8 cellular contexts compared by ENCODE assay signal in genomic region chr11:77473801-77474508, GRCh38. TPM values are rescaled to one million over a fixed set of nuclear protein-coding genes. Genes with fewer than 3 reads are reported as not detected.
DNase-seq lines count a peak whose midpoint lies in the region; ATAC-seq and TF ChIP-seq lines count a peak whose summit lies in the region.

Gene PAK1, minus strand, starts transcription at chr11:77474094. Its CDS starts 81,574 bp downstream, at chr11:77392520.

- DNase-seq in AG04449 (ENCODE audit: low read depth, low spot score) (no peak), NCI-H2227 treated with DMSO at 0.1 percent for 48 hours (lab: John Stamatoyannopoulos, UW) (peak; percentile 91), chondrocyte (ENCODE audit: low spot score) (no peak), kidney tubule cell (ENCODE audit: low spot score) (peak; percentile 92)
- peak; percentile 94 for DNase-seq in activated CD4-positive, alpha-beta T cell treated with anti-CD3 and anti-CD28 coated beads for 36 hours
- peak; percentile 74 to 80 for DNase-seq in stimulated activated CD4-positive, alpha-beta T cell treated with anti-CD3 and anti-CD28 coated beads, Interleukin-15, amount 100 ng/mL, for 48 hours (ENCODE audit: low read depth in 2 of 2)

- TF ChIP-seq CTCF in AG04449 (IDR thresholded peaks at IDR 0.05; ENCODE audit: insufficient read depth, low read length, missing control alignments) (peak; percentile 50), chondrocyte (IDR thresholded peaks at IDR 0.05) (peak; percentile 67)

- ATAC-seq in GM18873 (IDR thresholded peaks at IDR 0.05; ENCODE audit: low FRiP score, unreplicated experiment) = peak; percentile 48
- ATAC-seq in HG03139 (IDR thresholded peaks at IDR 0.05; ENCODE audit: unreplicated experiment) = peak; percentile 53
- ATAC-seq in activated CD4-positive, alpha-beta T cell treated with anti-CD3 and anti-CD28 coated beads for 36 hours = peak; percentile 75

- H3K4me1 Mint-ChIP-seq in activated CD4-positive, alpha-beta T cell treated with anti-CD3 and anti-CD28 coated beads for 36 hours = peaks cover 4% of the 10 kb centered on the region
- peaks cover 9% of the 10 kb centered on the region for H3K4me1 Mint-ChIP-seq in chondrocyte (ENCODE audit: low read depth)

- POLR2A ChIA-PET in AG04449 (lab: Yijun Ruan, JAX) = no interaction called here
- POLR2A ChIA-PET in activated CD4-positive, alpha-beta T cell treated with anti-CD3 and anti-CD28 coated beads for 36 hours (lab: Charles Lee) = no interaction called here

- no peaks in the 10 kb centered on the region for H3K36me3 Mint-ChIP-seq in activated CD4-positive, alpha-beta T cell treated with anti-CD3 and anti-CD28 coated beads for 36 hours (ENCODE audit: low read depth)
- H3K36me3 Mint-ChIP-seq in chondrocyte (ENCODE audit: low read depth) = no peaks in the 10 kb centered on the region

- H3K9me3 Mint-ChIP-seq in activated CD4-positive, alpha-beta T cell treated with anti-CD3 and anti-CD28 coated beads for 36 hours (ENCODE audit: low read depth) = no peaks in the 10 kb centered on the region
- H3K9me3 Mint-ChIP-seq in chondrocyte (ENCODE audit: low read depth) = no peaks in the 10 kb centered on the region

- peak within 1 kb of the TSS; percentile 75 for H3K4me3 Mint-ChIP-seq in activated CD4-positive, alpha-beta T cell treated with anti-CD3 and anti-CD28 coated beads for 36 hours
- H3K4me3 Mint-ChIP-seq in chondrocyte (ENCODE audit: unreplicated experiment) = peak within 1 kb of the TSS; percentile 79

- peak within 1 kb of the TSS; percentile 77 for H3K27ac Mint-ChIP-seq in activated CD4-positive, alpha-beta T cell treated with anti-CD3 and anti-CD28 coated beads for 36 hours
- peak within 1 kb of the TSS; percentile 89 for H3K27ac Mint-ChIP-seq in chondrocyte (ENCODE audit: unreplicated experiment)

- peaks cover 15% of the 10 kb centered on the region for H3K27me3 Mint-ChIP-seq in activated CD4-positive, alpha-beta T cell treated with anti-CD3 and anti-CD28 coated beads for 36 hours
- no peaks in the 10 kb centered on the region for H3K27me3 Mint-ChIP-seq in chondrocyte (ENCODE audit: low read depth)

- intact Hi-C loops in activated CD4-positive, alpha-beta T cell treated with anti-CD3 and anti-CD28 coated beads for 36 hours (cut with DNase I, micrococcal nuclease) = loop anchor here (1.0 to 10.0 kb wide), 6 partner anchors 62 to 663 kb away; partner anchors contain the start of genes ALG8 (in 1 of the 2), CLNS1A (in 1 of the 2) and INTS4 (in 1 of the 2)

- CTCF ChIA-PET in AG04449 (lab: Yijun Ruan, JAX) = interaction anchor here (1.0 to 1.5 kb wide), 4 partner anchors 9 to 145 kb away, joined by 3 to 9 read pairs (median 4); no protein-coding TSS in a partner anchor
- CTCF ChIA-PET in activated CD4-positive, alpha-beta T cell treated with anti-CD3 and anti-CD28 coated beads for 36 hours (lab: Charles Lee) = interaction anchor here (0.8 to 1.5 kb wide), 2 partner anchors 20 to 25 kb away, joined by 3 to 5 read pairs; no protein-coding TSS in a partner anchor

- peak within 1 kb of the TSS; percentile 60 for H3K4me3 ChIP-seq in AG04449 (ENCODE audit: low read depth, low read length)

RNA-seq across cellular contexts. Expression of gene PAK1, which starts in this region (rescaled TPM):
- total RNA-seq in activated CD4-positive, alpha-beta T cell treated with anti-CD3 and anti-CD28 coated beads for 36 hours = 10 to 100 TPM; 38.2 to 43.9 TPM
- 24.5 to 30.2 TPM (median 28.2 TPM) in 3 replicates for total RNA-seq in chondrocyte

Comparison
In these comparisons a context has a peak if more than half of its experiments do, and no peak if none do; other contexts are left out.
1. DNase-seq: peak in NCI-H2227 treated with DMSO at 0.1 percent for 48 hours (single experiment), activated CD4-positive, alpha-beta T cell treated with anti-CD3 and anti-CD28 coated beads for 36 hours (single experiment), kidney tubule cell (single experiment) and stimulated activated CD4-positive, alpha-beta T cell treated with anti-CD3 and anti-CD28 coated beads, Interleukin-15, amount 100 ng/mL, for 48 hours (2 of 2); none in AG04449 (single experiment) and chondrocyte (single experiment).
2. Peak in every context shown above with its lines, with median percentiles within 50 percentile points of each other: ATAC-seq.